18 cellular contexts compared by ENCODE assay signal in genomic region chr1:21042920-21043605, GRCh38.
DNase-seq lines count a peak whose midpoint lies in the region; ATAC-seq and TF ChIP-seq lines count a peak whose summit lies in the region.
"Had no signal": no experiment of that assay in that cellular context is flagged by ENCODE, and none has a peak within 500 bp of the region (broad histone marks: within the 10 kb centered on the region; RNA-seq: fewer than 3 reads in every experiment).

No MANE protein-coding gene starts in this region.

- DNase-seq in AG10803 (ENCODE audit: low read depth) (peak; percentile 89), fibroblast of gingiva (ENCODE audit: low read depth) (peak; percentile 77), osteoblast (ENCODE audit: insufficient read length, low spot score, missing footprints) (peak; percentile 70), NOMO-1 treated with dmso at 0.1 percent for 144 hours (lab: John Stamatoyannopoulos, UW; ENCODE audit: unreplicated experiment) (no peak), activated gamma-delta T cell (lab: John Stamatoyannopoulos, UW) (no peak), mucosa of gallbladder (ENCODE audit: low spot score) (no peak)
- DNase-seq: activated CD8-positive, alpha-beta T cell treated with anti-CD3 and anti-CD28 coated beads for 36 hours; DMS79; foreskin fibroblast; NCI-H1417; NCI-H345; stimulated activated CD4-positive, alpha-beta T cell treated with anti-CD3 and anti-CD28 coated beads, Interleukin-4, amount 100 ng/mL, for 4 hours; transverse colon had no signal

- H3K27ac ChIP-seq in OCI-LY3 (ENCODE audit: low read length) (no peak overlapping the region), osteoblast (ENCODE audit: low read depth, low read length) (peak overlapping the region; percentile 59)
- H3K27ac ChIP-seq: C4-2B, transverse colon had no signal

- H3K27me3 ChIP-seq in OCI-LY3 (ENCODE audit: low read depth, low read length) (no peaks in the 10 kb centered on the region), osteoblast (ENCODE audit: insufficient read depth, low read length) (no peaks in the 10 kb centered on the region)
- H3K27me3 ChIP-seq: transverse colon had no signal

- H2AFZ ChIP-seq in OCI-LY3 (ENCODE audit: low read depth, low read length) = no peak overlapping the region
- no peak overlapping the region for H2AFZ ChIP-seq in osteoblast (ENCODE audit: low read length)

- no peak overlapping the region for H3K4me3 ChIP-seq in AG10803 (ENCODE audit: low read length)
- H3K4me3 ChIP-seq in OCI-LY3 (ENCODE audit: low read length) = no peak overlapping the region
- H3K4me3 ChIP-seq in osteoblast (ENCODE audit: insufficient read depth, low read length) = no peak overlapping the region
- H3K4me3 ChIP-seq: transverse colon had no signal

- no peak overlapping the region for H3K9ac ChIP-seq in OCI-LY3 (ENCODE audit: low read length)

- H3K9me3 ChIP-seq in OCI-LY3 (ENCODE audit: insufficient read depth, low read length) = no peaks in the 10 kb centered on the region
- no peaks in the 10 kb centered on the region for H3K9me3 ChIP-seq in osteoblast (ENCODE audit: low read depth, low read length)
- H3K9me3 ChIP-seq: transverse colon had no signal

- ATAC-seq in GM19452 (IDR thresholded peaks at IDR 0.05; ENCODE audit: unreplicated experiment) = no peak
- ATAC-seq: activated CD8-positive, alpha-beta T cell treated with anti-CD3 and anti-CD28 coated beads for 36 hours; HCT116; sciatic nerve had no signal

- H3K4me1 ChIP-seq in OCI-LY3 (ENCODE audit: low read length) (peaks cover 18% of the 10 kb centered on the region), osteoblast (ENCODE audit: insufficient read depth, low read length) (peaks cover 27% of the 10 kb centered on the region)

- H3K79me2 ChIP-seq in OCI-LY3 (ENCODE audit: low read length) (peaks cover 11% of the 10 kb centered on the region; the same call in 1 of the 2 replicates), osteoblast (ENCODE audit: insufficient read depth, low read length) (peaks cover 76% of the 10 kb centered on the region)

- H3K36me3 ChIP-seq in OCI-LY3 (replicated peaks; ENCODE audit: low read depth, low read length) (no peaks in the 10 kb centered on the region), osteoblast (ENCODE audit: insufficient read depth, low read length) (no peaks in the 10 kb centered on the region)

- TF ChIP-seq CTCF in AG10803 (conservative IDR thresholded peaks at IDR 0.05; ENCODE audit: low read length) (no peak), OCI-LY3 (IDR thresholded peaks at IDR 0.05; ENCODE audit: low read depth, low read length) (no peak), osteoblast (IDR thresholded peaks at IDR 0.05; ENCODE audit: extremely low read depth, low read depth, low read length) (no peak)

- peaks cover 6% of the 10 kb centered on the region; the same call in 1 of the 2 replicates for H4K20me1 ChIP-seq in OCI-LY3 (ENCODE audit: insufficient read depth, low read length)
- peaks cover 78% of the 10 kb centered on the region for H4K20me1 ChIP-seq in osteoblast (ENCODE audit: insufficient read depth, low read length)

- H3K4me2 ChIP-seq in OCI-LY3 (ENCODE audit: low read length) (peak overlapping the region; percentile 31; the same call in 1 of the 2 replicates), osteoblast (ENCODE audit: insufficient read depth, low read length) (peak overlapping the region; percentile 43)

Comparison
In these comparisons a context has a peak if more than half of its experiments do, and no peak if none do; other contexts are left out.
1. DNase-seq: peak in AG10803 (single experiment), fibroblast of gingiva (single experiment) and osteoblast (single experiment); none in NOMO-1 treated with dmso at 0.1 percent for 144 hours (single experiment), activated gamma-delta T cell (single experiment) and mucosa of gallbladder (single experiment).